12 cellular contexts compared by ENCODE assay signal in the genomic region with DNA sequence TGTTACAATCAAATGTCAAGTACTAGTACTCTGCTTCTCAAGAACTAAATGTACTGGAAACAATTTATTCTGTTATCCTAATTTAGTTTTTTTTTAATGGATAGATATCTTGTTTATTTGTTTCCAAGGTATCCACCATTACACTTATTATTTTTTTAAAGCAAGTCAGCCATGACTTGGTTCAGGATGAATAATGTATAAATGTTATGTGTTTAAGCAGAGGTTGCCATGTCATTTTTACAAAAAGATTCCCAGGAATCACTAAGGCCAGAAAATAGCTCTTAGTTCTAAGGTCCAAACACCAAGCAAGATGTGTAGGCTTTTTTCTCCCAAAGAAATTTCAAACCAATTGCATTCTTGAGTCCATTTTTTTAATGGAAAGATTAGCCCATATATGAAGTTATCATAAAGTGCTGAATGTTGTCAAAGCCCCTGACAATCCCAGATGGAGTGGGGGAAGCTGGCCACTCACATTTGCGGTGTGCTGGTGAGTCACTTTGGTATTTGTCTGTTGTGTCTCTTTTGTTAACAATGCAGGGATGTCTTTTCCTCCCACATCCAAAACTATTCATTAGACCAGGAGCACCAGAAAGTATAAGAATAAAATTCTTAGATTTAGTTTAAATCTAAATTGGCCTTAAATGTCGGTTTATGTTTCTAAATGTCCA.
DNase-seq lines count a peak whose midpoint lies in the region; ATAC-seq and TF ChIP-seq lines count a peak whose summit lies in the region.
"Had no signal": no experiment of that assay in that cellular context is flagged by ENCODE, and none has a peak within 500 bp of the region (broad histone marks: within the 10 kb centered on the region; RNA-seq: fewer than 3 reads in every experiment).

No MANE protein-coding gene starts in this region.

- 52 to 64% methylated on average over 2 of the region's 2 CpGs for WGBS in gastroesophageal sphincter (ENCODE audit: low coverage in 1 of 2), 2 donors
- 92 to 93% methylated on average over 2 of the region's 2 CpGs for WGBS in aorta, 2 donors

- no peak for TF ChIP-seq EP300 in gastroesophageal sphincter (IDR thresholded peaks at IDR 0.05)

- no peaks in the 10 kb centered on the region for H3K9me3 ChIP-seq in adipocyte (ENCODE audit: control insufficient read depth, low read length)
- H3K9me3 ChIP-seq in gastroesophageal sphincter, result no peaks in the 10 kb centered on the region
- no peaks in the 10 kb centered on the region for H3K9me3 ChIP-seq in subcutaneous abdominal adipose tissue (ENCODE audit: control insufficient read depth in 5 of 5, low read length in 5 of 5)
- H3K9me3 ChIP-seq in aorta (ENCODE audit: control insufficient read depth, low read length), result no peaks in the 10 kb centered on the region
- H3K9me3 ChIP-seq in CD4-positive, alpha-beta T cell (ENCODE audit: control insufficient read depth, low read length), result no peaks in the 10 kb centered on the region

- peaks cover 70% of the 10 kb centered on the region for H3K4me1 ChIP-seq in adipocyte (ENCODE audit: control insufficient read depth, insufficient read depth, low read length)
- H3K4me1 ChIP-seq in gastroesophageal sphincter, result peaks cover 8 to 61% (median 32%) of the 10 kb centered on the region in 3 donors
- peaks cover 3 to 24% (median 14%) of the 10 kb centered on the region in 5 donors for H3K4me1 ChIP-seq in subcutaneous abdominal adipose tissue (ENCODE audit: control insufficient read depth in 5 of 5, insufficient read depth in 5 of 5, low read length in 5 of 5)
- peaks cover 0 to 4% of the 10 kb centered on the region in 2 donors for H3K4me1 ChIP-seq in aorta (ENCODE audit: control insufficient read depth in 1 of 2, insufficient read depth in 2 of 2, low read length in 2 of 2)

- no peak overlapping the region for H3K27ac Mint-ChIP-seq in CD4-positive, alpha-beta T cell
- no peak overlapping the region for H3K27ac Mint-ChIP-seq in activated naive CD4-positive, alpha-beta T cell treated with anti-CD3 and anti-CD28 coated beads, Interleukin-2, amount 10 ng/mL, durations not matched to agents 7 days and 5 days
- H3K27ac Mint-ChIP-seq: activated T-helper 1 cell treated with anti-CD3 and anti-CD28 coated beads, Interleukin-12 subunit alpha, Interleukin-12 subunit beta, Interleukin-2, Interleukin-4 antibody, amounts not matched to agents 30 ng/mL and 10 ng/mL and 1 ng/mL, durations not matched to agents 14 hours and 24 hours and 36 hours had no signal

- intact Hi-C loops in aorta (cut with DNase I), result loop anchor here in 1 of 2 donors (5.0 kb wide), 1 partner anchor 128 kb away; no protein-coding TSS in a partner anchor
- intact Hi-C loops in CD4-positive, alpha-beta T cell (cut with DNase I, micrococcal nuclease), result no loop called here

- CTCF ChIA-PET in CD4-positive, alpha-beta T cell (lab: Charles Lee), result interaction anchor here (0.9 kb wide), 1 partner anchor 21 kb away, joined by 3 read pairs; no protein-coding TSS in a partner anchor
- CTCF ChIA-PET in activated naive CD4-positive, alpha-beta T cell treated with anti-CD3 and anti-CD28 coated beads, Interleukin-2, amount 10 ng/mL, durations not matched to agents 7 days and 5 days (lab: Charles Lee), result no interaction called here

- H3K4me3 ChIP-seq in adipocyte (ENCODE audit: low read length) (no peak overlapping the region), gastroesophageal sphincter (no peak overlapping the region), subcutaneous abdominal adipose tissue (ENCODE audit: low read depth in 1 of 5, low read length in 5 of 5) (no peak overlapping the region), aorta (ENCODE audit: low read length in 2 of 2) (no peak overlapping the region)

- H3K36me3 ChIP-seq in adipocyte (ENCODE audit: control insufficient read depth, insufficient read depth, low read length, severe bottlenecking), result no peaks in the 10 kb centered on the region
- H3K36me3 ChIP-seq in gastroesophageal sphincter, result no peaks in the 10 kb centered on the region
- H3K36me3 ChIP-seq in subcutaneous abdominal adipose tissue (ENCODE audit: control insufficient read depth in 5 of 5, insufficient read depth in 5 of 5, low read length in 5 of 5), result no peaks in the 10 kb centered on the region
- H3K36me3 ChIP-seq in aorta (ENCODE audit: control insufficient read depth in 1 of 2, insufficient read depth in 2 of 2, low read length in 1 of 2), result no peaks in the 10 kb centered on the region

- TF ChIP-seq POLR2A in gastroesophageal sphincter (IDR thresholded peaks at IDR 0.05), result no peak

- POLR2A ChIA-PET in CD4-positive, alpha-beta T cell (lab: Charles Lee), result no interaction called here

- no peaks in the 10 kb centered on the region for H3K9me3 Mint-ChIP-seq in CD4-positive, alpha-beta T cell
- no peaks in the 10 kb centered on the region for H3K9me3 Mint-ChIP-seq in activated naive CD4-positive, alpha-beta T cell treated with anti-CD3 and anti-CD28 coated beads, Interleukin-2, amount 10 ng/mL, durations not matched to agents 7 days and 5 days
- H3K9me3 Mint-ChIP-seq: activated T-helper 1 cell treated with anti-CD3 and anti-CD28 coated beads, Interleukin-12 subunit alpha, Interleukin-12 subunit beta, Interleukin-2, Interleukin-4 antibody, amounts not matched to agents 30 ng/mL and 10 ng/mL and 1 ng/mL, durations not matched to agents 14 hours and 24 hours and 36 hours had no signal

- H3K27ac ChIP-seq in gastroesophageal sphincter, result peak overlapping the region; percentile 13 to 69 (median 34)
- peak overlapping the region; percentile 70 for H3K27ac ChIP-seq in subcutaneous abdominal adipose tissue (ENCODE audit: low read depth, low read length)
- H3K27ac ChIP-seq in aorta (ENCODE audit: low read depth in 1 of 2, low read length in 2 of 2), result no peak overlapping the region
- H3K27ac ChIP-seq in CD4-positive, alpha-beta T cell (ENCODE audit: low read depth, low read length), result no peak overlapping the region

- H3K27me3 Mint-ChIP-seq in CD4-positive, alpha-beta T cell, result peaks cover 20% of the 10 kb centered on the region
- peaks cover 16% of the 10 kb centered on the region for H3K27me3 Mint-ChIP-seq in activated naive CD4-positive, alpha-beta T cell treated with anti-CD3 and anti-CD28 coated beads, Interleukin-2, amount 10 ng/mL, durations not matched to agents 7 days and 5 days

- ATAC-seq in gastroesophageal sphincter (no peak), aorta (ENCODE audit: low FRiP score) (no peak)
- ATAC-seq in CD4-positive, alpha-beta T cell (ENCODE audit: poor library complexity), result no peak

- DNase-seq in HCEC 1CT, result peak; percentile 79
- DNase-seq in adipocyte (ENCODE audit: low read depth), result peak; percentile 66
- DNase-seq in aorta, result no peak
- no peak for DNase-seq in CD4-positive, alpha-beta T cell
- no peak for DNase-seq in activated naive CD4-positive, alpha-beta T cell treated with anti-CD3 and anti-CD28 coated beads, Interleukin-2, amount 10 ng/mL, durations not matched to agents 7 days and 5 days
- DNase-seq: activated CD4-positive, CD25-positive, alpha-beta regulatory T cell; NCI-H446 treated with DMSO at 0.1 percent for 48 hours; SHP77 treated with DMSO at 0.1 percent for 48 hours; small intestine had no signal

- H3K9ac ChIP-seq in adipocyte (ENCODE audit: low read length) (peak overlapping the region; percentile 81), subcutaneous abdominal adipose tissue (ENCODE audit: low read length in 5 of 5) (no peak overlapping the region)

- H3K36me3 Mint-ChIP-seq in CD4-positive, alpha-beta T cell (ENCODE audit: low read depth), result no peaks in the 10 kb centered on the region
- H3K36me3 Mint-ChIP-seq in activated naive CD4-positive, alpha-beta T cell treated with anti-CD3 and anti-CD28 coated beads, Interleukin-2, amount 10 ng/mL, durations not matched to agents 7 days and 5 days, result no peaks in the 10 kb centered on the region

- no peaks in the 10 kb centered on the region for H3K27me3 ChIP-seq in adipocyte (replicated peaks; ENCODE audit: control insufficient read depth, insufficient read depth, low read length)
- no peaks in the 10 kb centered on the region for H3K27me3 ChIP-seq in gastroesophageal sphincter
- peaks cover 0 to 3% (median 0%) of the 10 kb centered on the region in 5 donors for H3K27me3 ChIP-seq in subcutaneous abdominal adipose tissue (ENCODE audit: control insufficient read depth in 5 of 5, insufficient read depth in 4 of 5, low read length in 5 of 5)
- no peaks in the 10 kb centered on the region for H3K27me3 ChIP-seq in aorta (ENCODE audit: control insufficient read depth in 1 of 2, insufficient read depth in 2 of 2, low read length in 1 of 2)
- H3K27me3 ChIP-seq in CD4-positive, alpha-beta T cell (ENCODE audit: control insufficient read depth, insufficient read depth, low read length), result no peaks in the 10 kb centered on the region

- H3K4me1 Mint-ChIP-seq in CD4-positive, alpha-beta T cell (ENCODE audit: low read depth), result no peaks in the 10 kb centered on the region
- H3K4me1 Mint-ChIP-seq in activated naive CD4-positive, alpha-beta T cell treated with anti-CD3 and anti-CD28 coated beads, Interleukin-2, amount 10 ng/mL, durations not matched to agents 7 days and 5 days, result peaks cover 3% of the 10 kb centered on the region

- no peak overlapping the region for H3K4me3 Mint-ChIP-seq in CD4-positive, alpha-beta T cell
- no peak overlapping the region for H3K4me3 Mint-ChIP-seq in activated naive CD4-positive, alpha-beta T cell treated with anti-CD3 and anti-CD28 coated beads, Interleukin-2, amount 10 ng/mL, durations not matched to agents 7 days and 5 days
- H3K4me3 Mint-ChIP-seq: activated T-helper 1 cell treated with anti-CD3 and anti-CD28 coated beads, Interleukin-12 subunit alpha, Interleukin-12 subunit beta, Interleukin-2, Interleukin-4 antibody, amounts not matched to agents 30 ng/mL and 10 ng/mL and 1 ng/mL, durations not matched to agents 14 hours and 24 hours and 36 hours had no signal

- TF ChIP-seq CTCF in gastroesophageal sphincter (IDR thresholded peaks at IDR 0.05), result no peak
- no peak for TF ChIP-seq CTCF in CD4-positive, alpha-beta T cell (IDR thresholded peaks at IDR 0.05)

Comparison
In these comparisons a context has a peak if more than half of its experiments do, and no peak if none do; other contexts are left out.
1. DNase-seq: peak in HCEC 1CT (single experiment) and adipocyte (single experiment); none in aorta (0 of 2), CD4-positive, alpha-beta T cell (0 of 10) and activated naive CD4-positive, alpha-beta T cell treated with anti-CD3 and anti-CD28 coated beads, Interleukin-2, amount 10 ng/mL, durations not matched to agents 7 days and 5 days (single experiment).
2. H3K27ac ChIP-seq: peak in gastroesophageal sphincter (4 of 4) and subcutaneous abdominal adipose tissue (single experiment); none in aorta (0 of 2) and CD4-positive, alpha-beta T cell (single experiment).